In genomic region chr9:35519697-35520403, GRCh38 we compare ENCODE assay signal across 13 cellular contexts. TPM values are rescaled to one million over a fixed set of nuclear protein-coding genes. Genes with fewer than 3 reads are reported as not detected.
DNase-seq lines count a peak whose midpoint lies in the region; TF ChIP-seq lines count a peak whose summit lies in the region.
"Had no signal": no experiment of that assay in that cellular context is flagged by ENCODE, and none has a peak within 500 bp of the region (broad histone marks: within the 10 kb centered on the region; RNA-seq: fewer than 3 reads in every experiment).

No MANE protein-coding gene starts in this region.

- H3K4me1 Mint-ChIP-seq in endothelial cell (ENCODE audit: unreplicated experiment) (peaks cover 33% of the 10 kb centered on the region), osteocyte (ENCODE audit: unreplicated experiment) (peaks cover 87% of the 10 kb centered on the region)
- H3K4me1 Mint-ChIP-seq: B cell had no signal

- no peaks in the 10 kb centered on the region for H3K36me3 ChIP-seq in ACC112 (ENCODE audit: insufficient read depth, low read length)

- peak overlapping the region; percentile 91 for H3K27ac Mint-ChIP-seq in endothelial cell (ENCODE audit: unreplicated experiment)
- peak overlapping the region; percentile 98 for H3K27ac Mint-ChIP-seq in osteocyte (ENCODE audit: unreplicated experiment)

- peaks cover 84% of the 10 kb centered on the region for H3K4me1 ChIP-seq in ACC112 (ENCODE audit: control insufficient read depth, insufficient read depth, low read length, unreplicated experiment)

- H3K36me3 Mint-ChIP-seq in endothelial cell (ENCODE audit: low read depth, unreplicated experiment), result no peaks in the 10 kb centered on the region
- peaks cover under 1% of the 10 kb centered on the region for H3K36me3 Mint-ChIP-seq in osteocyte (ENCODE audit: unreplicated experiment)

- no peak overlapping the region for H2AFZ ChIP-seq in ACC112 (ENCODE audit: low read length, unreplicated experiment)

- H3K27ac ChIP-seq in ACC112 (ENCODE audit: low read depth, low read length), result peak overlapping the region; percentile 92

- peaks cover 75% of the 10 kb centered on the region for H3K79me2 ChIP-seq in ACC112 (ENCODE audit: control insufficient read depth, insufficient read depth, low read length, unreplicated experiment)

- no peaks in the 10 kb centered on the region for H3K27me3 ChIP-seq in ACC112 (ENCODE audit: insufficient read depth, low read length)

- no peaks in the 10 kb centered on the region for H3K27me3 Mint-ChIP-seq in endothelial cell (ENCODE audit: unreplicated experiment)
- no peaks in the 10 kb centered on the region for H3K27me3 Mint-ChIP-seq in osteocyte (ENCODE audit: unreplicated experiment)
- H3K27me3 Mint-ChIP-seq: B cell had no signal

- H3K4me3 Mint-ChIP-seq in endothelial cell (ENCODE audit: unreplicated experiment) (no peak overlapping the region), osteocyte (ENCODE audit: unreplicated experiment) (peak overlapping the region; percentile 33)
- H3K4me3 Mint-ChIP-seq: B cell had no signal

- peak overlapping the region; percentile 44; the same call in 1 of the 2 replicates for H3K4me3 ChIP-seq in ACC112 (ENCODE audit: low read depth, low read length)
- H3K4me3 ChIP-seq: GM12878 had no signal

- DNase-seq in MV-4-11 (lab: John Stamatoyannopoulos, UW) (peak; percentile 49), endothelial cell (ENCODE audit: low spot score) (no peak), osteocyte (ENCODE audit: extremely low spot score, unreplicated experiment) (no peak), NCI-H187 (lab: John Stamatoyannopoulos, UW) (no peak), NCI-H526 treated with DMSO at 0.1 percent for 48 hours (lab: John Stamatoyannopoulos, UW) (no peak), NCI-H1417 treated with DMSO at 0.1 percent for 48 hours (lab: John Stamatoyannopoulos, UW) (no peak)
- no peak for DNase-seq in central memory CD4-positive, alpha-beta T cell
- DNase-seq: Karpas-422; NK-92 treated with Interleukin-12 subunit alpha and Interleukin-12 subunit beta, amount 100 ng/mL, for 24 hours; stimulated activated CD8-positive, alpha-beta memory T cell treated with anti-CD3 and anti-CD28 coated beads, Interleukin-4, amount 100 ng/mL, for 48 hours had no signal

- no peaks in the 10 kb centered on the region for H3K9me3 Mint-ChIP-seq in endothelial cell (ENCODE audit: unreplicated experiment)
- no peaks in the 10 kb centered on the region for H3K9me3 Mint-ChIP-seq in osteocyte (ENCODE audit: unreplicated experiment)

- TF ChIP-seq CTCF in endothelial cell (IDR thresholded peaks at IDR 0.05; ENCODE audit: unreplicated experiment), result no peak
- TF ChIP-seq CTCF in osteocyte (IDR thresholded peaks at IDR 0.05), result no peak

RNA-seq across cellular contexts. Expression of gene RUSC2, which starts 29.9 kb away (rescaled TPM):
- total RNA-seq in endothelial cell (ENCODE audit: unreplicated experiment) (22.3 TPM), osteocyte (59.4 and 67.1 TPM in 2 replicates)
- total RNA-seq: GM12878 had no signal
